Comparison of ENCODE assay signal across 11 cellular contexts in genomic region chr6:52725530-52726192, GRCh38. TPM values are rescaled to one million over a fixed set of nuclear protein-coding genes. Genes with fewer than 3 reads are reported as not detected.
DNase-seq lines count a peak whose midpoint lies in the region; TF ChIP-seq lines count a peak whose summit lies in the region.
"Had no signal": no experiment of that assay in that cellular context is flagged by ENCODE, and none has a peak within 500 bp of the region (broad histone marks: within the 10 kb centered on the region; RNA-seq: fewer than 3 reads in every experiment).

No MANE protein-coding gene starts in this region.

- DNase-seq in DMS153 (lab: John Stamatoyannopoulos, UW) (peak; percentile 56), DMS153 treated with DMSO at 0.1 percent for 48 hours (lab: John Stamatoyannopoulos, UW; ENCODE audit: unreplicated experiment) (no peak), SHP77 treated with DMSO at 0.1 percent for 48 hours (lab: John Stamatoyannopoulos, UW) (peak; percentile 88), iris pigment epithelial cell (ENCODE audit: low read depth) (peak; percentile 24), transverse colon (peak; percentile 26), GM19238 (ENCODE audit: insufficient read length, low spot score) (no peak), GM19240 (ENCODE audit: insufficient read length, low spot score) (no peak), H7 (no peak)
- DNase-seq: NCI-H2227 treated with DMSO at 0.1 percent for 48 hours, substantia nigra had no signal

- H3K4me3 ChIP-seq in transverse colon (no peak overlapping the region), H7 (ENCODE audit: insufficient read depth, low read depth, low read length) (no peak overlapping the region)

- H3K9me3 ChIP-seq in transverse colon: no peaks in the 10 kb centered on the region

- peaks cover 3 to 21% (median 12%) of the 10 kb centered on the region in 4 donors for H3K4me1 ChIP-seq in transverse colon

- TF ChIP-seq POLR2A in transverse colon (IDR thresholded peaks at IDR 0.05): no peak

- 47 to 49% methylated on average over 2 of the region's 2 CpGs for WGBS in transverse colon (ENCODE audit: low coverage in 1 of 2), 2 donors

- TF ChIP-seq EP300 in transverse colon (IDR thresholded peaks at IDR 0.05; ENCODE audit: low read depth): peak; percentile 13

- H3K27ac ChIP-seq in transverse colon: peak overlapping the region; percentile 69 to 83 (median 74)

- H3K36me3 ChIP-seq in transverse colon (no peaks in the 10 kb centered on the region), H7 (replicated peaks; ENCODE audit: control insufficient read depth, insufficient read depth, low read length) (no peaks in the 10 kb centered on the region)

- intact Hi-C loops in transverse colon (cut with DNase I; ENCODE audit: low total_unique reads): no loop called here

- H3K27me3 ChIP-seq in transverse colon (no peaks in the 10 kb centered on the region), H7 (ENCODE audit: control insufficient read depth, insufficient read depth, low read length) (no peaks in the 10 kb centered on the region)

- no peak for TF ChIP-seq CTCF in transverse colon (IDR thresholded peaks at IDR 0.05)

- in situ Hi-C loops in transverse colon (cut with MboI; ENCODE audit: low pct_ligation_motif_present in 1 of 4, low pct_unique_long_range_greater_than_20kb in 1 of 4, low sequenced_read_pairs in 3 of 4): no loop called here

RNA-seq across cellular contexts. Expression of gene GSTA2, which starts 37.6 kb away (rescaled TPM):
- total RNA-seq in transverse colon: under 1 TPM in 1 of 4 donors, not detected in 3; 1.00 TPM
- total RNA-seq in H7 (2014; rRNA removed; shearing (Covaris generic)): not detected in 2 replicates
- total RNA-seq: A172 had no signal

RNA-seq across cellular contexts. Expression of gene TMEM14A, which starts 54.7 kb away (rescaled TPM):
- 10 to 100 TPM in 3 of 4 donors, not detected in 1; 12.5 to 35.8 (median 19.4) TPM for total RNA-seq in transverse colon
- 10.9 and 11.0 TPM in 2 replicates for total RNA-seq in H7 (2014; rRNA removed; shearing (Covaris generic))

Comparison
In these comparisons a context has a peak if more than half of its experiments do, and no peak if none do; other contexts are left out.
1. DNase-seq: peak in DMS153 (single experiment), SHP77 treated with DMSO at 0.1 percent for 48 hours (single experiment), iris pigment epithelial cell (single experiment) and transverse colon (single experiment); none in DMS153 treated with DMSO at 0.1 percent for 48 hours (single experiment), GM19238 (single experiment), GM19240 (single experiment) and H7 (single experiment).